Comparison of ENCODE assay signal across 1 cellular context in the genomic region with DNA sequence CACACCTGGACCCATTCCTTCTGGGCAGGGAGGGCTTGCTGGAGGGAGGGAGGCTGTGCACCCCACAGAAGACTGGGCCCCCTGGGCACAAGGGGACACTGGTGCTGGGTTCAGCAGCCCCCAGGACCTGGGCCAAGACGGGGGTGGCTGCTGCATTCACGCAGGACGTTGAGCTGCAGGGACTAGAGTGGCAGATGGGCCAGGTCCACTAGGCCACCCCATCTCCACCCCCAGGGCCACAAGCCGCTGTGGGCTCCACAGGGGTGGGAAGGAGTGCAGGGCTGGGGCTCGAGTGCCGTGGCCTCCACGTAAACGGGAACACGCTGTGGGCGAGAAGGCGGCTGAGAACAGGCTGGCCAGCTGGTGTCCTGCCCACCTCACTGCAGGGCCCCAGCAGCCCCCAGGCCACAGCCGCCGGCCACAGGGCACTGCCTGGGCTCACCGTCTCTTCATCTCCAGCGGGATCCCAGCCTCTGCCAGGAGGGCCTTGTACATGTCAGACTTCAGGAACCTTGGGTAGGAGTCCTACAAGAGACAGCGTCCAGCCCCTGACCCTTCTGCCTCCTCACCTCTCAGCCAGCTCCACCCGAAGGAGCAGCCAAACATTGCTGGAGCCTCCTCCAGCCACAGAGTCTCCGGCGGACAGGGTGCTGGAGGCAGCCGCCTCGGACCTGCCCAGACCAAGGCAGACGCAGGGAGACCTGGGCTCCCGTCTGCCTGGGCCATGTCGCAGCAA.
TF ChIP-seq lines count a peak whose summit lies in the region.

No MANE protein-coding gene starts in this region.

TF ChIP-seq in K562, 482 proteins besides CTCF, POLR2A, EP300 and RAD21:
- TF ChIP-seq ZNF76 (CRISPR knock-in tag; IDR thresholded peaks at IDR 0.05; ENCODE audit: borderline replicate concordance) (no peak), MCM3 (IDR thresholded peaks at IDR 0.05) (no peak), HDAC1 (IDR thresholded peaks at IDR 0.05) (no peak), ZNF518B (CRISPR knock-in tag; IDR thresholded peaks at IDR 0.05) (no peak), HNRNPL (IDR thresholded peaks at IDR 0.05; ENCODE audit: low read depth, low read length) (no peak), KLF16 (IDR thresholded peaks at IDR 0.05) (no peak), LARP7 (IDR thresholded peaks at IDR 0.05) (no peak), ZNF830 (CRISPR knock-in tag; IDR thresholded peaks at IDR 0.05) (no peak), SMAD1 (IDR thresholded peaks at IDR 0.05; ENCODE audit: low read depth, low read length, partially characterized antibody) (no peak), HNRNPH1 (optimal IDR thresholded peaks at IDR 0.05; ENCODE audit: low read depth, low read length) (no peak), SMARCA4 (IDR thresholded peaks at IDR 0.05) (no peak), TBL1XR1 (IDR thresholded peaks at IDR 0.05; ENCODE audit: low read length in 2 of 2) (no peak), MEF2A (IDR thresholded peaks at IDR 0.05; ENCODE audit: control insufficient read depth, low read depth, low read length) (no peak), OTX1 (CRISPR knock-in tag; IDR thresholded peaks at IDR 0.05) (no peak), CCAR2 (IDR thresholded peaks at IDR 0.05; ENCODE audit: low read depth, low read length) (no peak), ZNF586 (CRISPR knock-in tag; conservative IDR thresholded peaks at IDR 0.05) (no peak)
- TF ChIP-seq, protein P1, sequence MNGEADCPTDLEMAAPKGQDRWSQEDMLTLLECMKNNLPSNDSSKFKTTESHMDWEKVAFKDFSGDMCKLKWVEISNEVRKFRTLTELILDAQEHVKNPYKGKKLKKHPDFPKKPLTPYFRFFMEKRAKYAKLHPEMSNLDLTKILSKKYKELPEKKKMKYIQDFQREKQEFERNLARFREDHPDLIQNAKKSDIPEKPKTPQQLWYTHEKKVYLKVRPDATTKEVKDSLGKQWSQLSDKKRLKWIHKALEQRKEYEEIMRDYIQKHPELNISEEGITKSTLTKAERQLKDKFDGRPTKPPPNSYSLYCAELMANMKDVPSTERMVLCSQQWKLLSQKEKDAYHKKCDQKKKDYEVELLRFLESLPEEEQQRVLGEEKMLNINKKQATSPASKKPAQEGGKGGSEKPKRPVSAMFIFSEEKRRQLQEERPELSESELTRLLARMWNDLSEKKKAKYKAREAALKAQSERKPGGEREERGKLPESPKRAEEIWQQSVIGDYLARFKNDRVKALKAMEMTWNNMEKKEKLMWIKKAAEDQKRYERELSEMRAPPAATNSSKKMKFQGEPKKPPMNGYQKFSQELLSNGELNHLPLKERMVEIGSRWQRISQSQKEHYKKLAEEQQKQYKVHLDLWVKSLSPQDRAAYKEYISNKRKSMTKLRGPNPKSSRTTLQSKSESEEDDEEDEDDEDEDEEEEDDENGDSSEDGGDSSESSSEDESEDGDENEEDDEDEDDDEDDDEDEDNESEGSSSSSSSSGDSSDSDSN (IDR thresholded peaks at IDR 0.05; ENCODE audit: borderline replicate concordance in 1 of 2, low read depth in 2 of 2, low read length in 2 of 2) = no peak
- TF ChIP-seq, protein P2, sequence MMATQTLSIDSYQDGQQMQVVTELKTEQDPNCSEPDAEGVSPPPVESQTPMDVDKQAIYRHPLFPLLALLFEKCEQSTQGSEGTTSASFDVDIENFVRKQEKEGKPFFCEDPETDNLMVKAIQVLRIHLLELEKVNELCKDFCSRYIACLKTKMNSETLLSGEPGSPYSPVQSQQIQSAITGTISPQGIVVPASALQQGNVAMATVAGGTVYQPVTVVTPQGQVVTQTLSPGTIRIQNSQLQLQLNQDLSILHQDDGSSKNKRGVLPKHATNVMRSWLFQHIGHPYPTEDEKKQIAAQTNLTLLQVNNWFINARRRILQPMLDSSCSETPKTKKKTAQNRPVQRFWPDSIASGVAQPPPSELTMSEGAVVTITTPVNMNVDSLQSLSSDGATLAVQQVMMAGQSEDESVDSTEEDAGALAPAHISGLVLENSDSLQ (IDR thresholded peaks at IDR 0.05) = no peak
- TF ChIP-seq, protein P3, sequence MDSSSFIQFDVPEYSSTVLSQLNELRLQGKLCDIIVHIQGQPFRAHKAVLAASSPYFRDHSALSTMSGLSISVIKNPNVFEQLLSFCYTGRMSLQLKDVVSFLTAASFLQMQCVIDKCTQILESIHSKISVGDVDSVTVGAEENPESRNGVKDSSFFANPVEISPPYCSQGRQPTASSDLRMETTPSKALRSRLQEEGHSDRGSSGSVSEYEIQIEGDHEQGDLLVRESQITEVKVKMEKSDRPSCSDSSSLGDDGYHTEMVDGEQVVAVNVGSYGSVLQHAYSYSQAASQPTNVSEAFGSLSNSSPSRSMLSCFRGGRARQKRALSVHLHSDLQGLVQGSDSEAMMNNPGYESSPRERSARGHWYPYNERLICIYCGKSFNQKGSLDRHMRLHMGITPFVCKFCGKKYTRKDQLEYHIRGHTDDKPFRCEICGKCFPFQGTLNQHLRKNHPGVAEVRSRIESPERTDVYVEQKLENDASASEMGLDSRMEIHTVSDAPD (CRISPR knock-in tag; IDR thresholded peaks at IDR 0.05) = no peak
TF ChIP-seq in K562: peak in this region for 0.
